17 cellular contexts compared by ENCODE assay signal in the genomic region with DNA sequence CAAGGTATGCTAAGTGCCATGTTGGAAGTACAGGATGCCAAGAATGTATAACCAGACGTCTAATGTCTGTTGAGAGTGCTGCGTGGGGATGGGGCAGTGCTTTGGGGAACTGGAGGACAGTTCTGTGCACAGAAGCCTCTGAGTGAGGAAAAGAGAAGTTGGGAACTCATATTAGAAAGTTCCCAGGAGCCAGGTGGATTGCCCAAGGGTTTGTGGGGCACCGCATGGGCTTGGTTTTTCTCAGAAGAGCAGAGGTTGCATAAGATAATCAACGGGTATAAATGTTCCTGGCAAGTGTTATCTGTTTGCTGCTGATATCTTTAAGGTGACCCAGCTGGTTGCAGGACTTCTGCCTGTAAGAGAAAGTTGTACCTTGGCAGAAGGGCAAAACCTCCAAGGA. TPM values are rescaled to one million over a fixed set of nuclear protein-coding genes. Genes with fewer than 3 reads are reported as not detected.
DNase-seq lines count a peak whose midpoint lies in the region; ATAC-seq and TF ChIP-seq lines count a peak whose summit lies in the region.
"Had no signal": no experiment of that assay in that cellular context is flagged by ENCODE, and none has a peak within 500 bp of the region (broad histone marks: within the 10 kb centered on the region; RNA-seq: fewer than 3 reads in every experiment).

No MANE protein-coding gene starts in this region.

- H3K4me3 ChIP-seq in neutrophil (ENCODE audit: low read depth in 1 of 2, low read length in 1 of 2) = peak overlapping the region; percentile 39 to 45
- H3K4me3 ChIP-seq in dorsolateral prefrontal cortex = no peak overlapping the region
- H3K4me3 ChIP-seq: prostate gland, skin epidermis had no signal

- DNase-seq in GF-D8 (lab: John Stamatoyannopoulos, UW) (peak; percentile 98), NOMO-1 (lab: John Stamatoyannopoulos, UW; ENCODE audit: unreplicated experiment in 2 of 2) (peak; percentile 73 to 74), dorsolateral prefrontal cortex (no peak), epidermal melanocyte (ENCODE audit: insufficient read length, low spot score) (no peak)
- DNase-seq in activated naive CD8-positive, alpha-beta T cell treated with anti-CD3 and anti-CD28 coated beads, Interleukin-2, amount 10 ng/mL, durations not matched to agents 7 days and 5 days = no peak
- no peak for DNase-seq in activated CD4-positive, CD25-positive, alpha-beta regulatory T cell treated with anti-CD3 and anti-CD28 coated beads, Interleukin-2, amount 50 U/mL, for 72 hours
- DNase-seq: activated gamma-delta T cell; HFFc6; mammary epithelial cell; naive B cell; NCI-H1694; NCI-H226; stimulated activated CD4-positive, alpha-beta T cell treated with anti-CD3 and anti-CD28 coated beads, Interleukin-4, amount 100 ng/mL, for 4 hours had no signal

- peaks cover 23% of the 10 kb centered on the region for H3K36me3 Mint-ChIP-seq in activated naive CD8-positive, alpha-beta T cell treated with anti-CD3 and anti-CD28 coated beads, Interleukin-2, amount 10 ng/mL, durations not matched to agents 7 days and 5 days
- H3K36me3 Mint-ChIP-seq: naive B cell had no signal

- TF ChIP-seq CTCF in neutrophil (IDR thresholded peaks at IDR 0.05) (no peak), dorsolateral prefrontal cortex (IDR thresholded peaks at IDR 0.05 in 54 of 56, conservative IDR thresholded peaks at IDR 0.05 in 2 of 56; ENCODE audit: low read depth in 1 of 56, partially characterized antibody in 56 of 56) (no peak)

- peaks cover 56% of the 10 kb centered on the region for H3K4me1 Mint-ChIP-seq in activated naive CD8-positive, alpha-beta T cell treated with anti-CD3 and anti-CD28 coated beads, Interleukin-2, amount 10 ng/mL, durations not matched to agents 7 days and 5 days
- H3K4me1 Mint-ChIP-seq: naive B cell had no signal

- H3K9me3 ChIP-seq in neutrophil = no peaks in the 10 kb centered on the region
- H3K9me3 ChIP-seq: prostate gland had no signal

- POLR2A ChIA-PET in activated naive CD8-positive, alpha-beta T cell treated with anti-CD3 and anti-CD28 coated beads, Interleukin-2, amount 10 ng/mL, durations not matched to agents 7 days and 5 days (lab: Charles Lee) = no interaction called here

- H3K27me3 Mint-ChIP-seq in activated naive CD8-positive, alpha-beta T cell treated with anti-CD3 and anti-CD28 coated beads, Interleukin-2, amount 10 ng/mL, durations not matched to agents 7 days and 5 days = no peaks in the 10 kb centered on the region

- H3K27me3 ChIP-seq in neutrophil = no peaks in the 10 kb centered on the region
- peaks cover 0 to 4% (median 0%) of the 10 kb centered on the region in 45 donors for H3K27me3 ChIP-seq in dorsolateral prefrontal cortex

- H3K27ac ChIP-seq in neutrophil = peak overlapping the region; percentile 82
- peak overlapping the region in 18 of 59 donors; percentile 5 to 58 (median 38) for H3K27ac ChIP-seq in dorsolateral prefrontal cortex
- H3K27ac ChIP-seq: prostate gland, RWPE1 had no signal

- ATAC-seq in activated naive CD8-positive, alpha-beta T cell treated with anti-CD3 and anti-CD28 coated beads, Interleukin-2, amount 10 ng/mL, durations not matched to agents 7 days and 5 days (ENCODE audit: low read depth) = no peak

- H3K36me3 ChIP-seq in neutrophil = no peaks in the 10 kb centered on the region
- H3K36me3 ChIP-seq: prostate gland had no signal

- H3K27ac Mint-ChIP-seq in activated naive CD8-positive, alpha-beta T cell treated with anti-CD3 and anti-CD28 coated beads, Interleukin-2, amount 10 ng/mL, durations not matched to agents 7 days and 5 days = peak overlapping the region; percentile 50
- H3K27ac Mint-ChIP-seq: HFFc6, naive B cell had no signal

- H3K4me3 Mint-ChIP-seq in activated naive CD8-positive, alpha-beta T cell treated with anti-CD3 and anti-CD28 coated beads, Interleukin-2, amount 10 ng/mL, durations not matched to agents 7 days and 5 days = peak overlapping the region; percentile 34
- H3K4me3 Mint-ChIP-seq: HFFc6, naive B cell had no signal

- H3K9me3 Mint-ChIP-seq in activated naive CD8-positive, alpha-beta T cell treated with anti-CD3 and anti-CD28 coated beads, Interleukin-2, amount 10 ng/mL, durations not matched to agents 7 days and 5 days = no peaks in the 10 kb centered on the region
- H3K9me3 Mint-ChIP-seq: naive B cell had no signal

- H3K4me1 ChIP-seq in neutrophil (ENCODE audit: control insufficient read depth in 1 of 2, insufficient read depth in 1 of 2, low read depth in 1 of 2, low read length in 1 of 2) = peaks cover 95 to 100% of the 10 kb centered on the region in 2 experiments
- H3K4me1 ChIP-seq: prostate gland had no signal

- intact Hi-C loops in dorsolateral prefrontal cortex (cut with DNase I) = no loop called here

RNA-seq across cellular contexts. Expression of gene HRH2, which starts 13.1 kb away (rescaled TPM):
- 10 to 100 TPM; 26.8 to 29.0 TPM for total RNA-seq in activated naive CD8-positive, alpha-beta T cell treated with anti-CD3 and anti-CD28 coated beads, Interleukin-2, amount 10 ng/mL, durations not matched to agents 7 days and 5 days
- total RNA-seq in dorsolateral prefrontal cortex = 10 to 100 TPM in 119 of 120 experiments, 1 to 10 TPM in 1; 8.7 to 45.7 (median 25.9) TPM
- total RNA-seq: HFFc6, mammary epithelial cell had no signal

Comparison
In these comparisons a context has a peak if more than half of its experiments do, and no peak if none do; other contexts are left out.
1. DNase-seq: peak in GF-D8 (single experiment) and NOMO-1 (2 of 2); none in activated naive CD8-positive, alpha-beta T cell treated with anti-CD3 and anti-CD28 coated beads, Interleukin-2, amount 10 ng/mL, durations not matched to agents 7 days and 5 days (single experiment), activated CD4-positive, CD25-positive, alpha-beta regulatory T cell treated with anti-CD3 and anti-CD28 coated beads, Interleukin-2, amount 50 U/mL, for 72 hours (single experiment), dorsolateral prefrontal cortex (0 of 10) and epidermal melanocyte (single experiment).
2. H3K4me3 ChIP-seq: peak in neutrophil (2 of 2); none in dorsolateral prefrontal cortex (0 of 59).